ENCODE assay signal across 11 cellular contexts in genomic region chrX:71256051-71256450, GRCh38. TPM values are rescaled to one million over a fixed set of nuclear protein-coding genes. Genes with fewer than 3 reads are reported as not detected.
A peak's percentile ranks its signal among the peaks of the same experiment; 100 is the strongest.
DNase-seq lines count a peak whose midpoint lies in the region; ATAC-seq, FAIRE-seq and TF ChIP-seq lines count a peak whose summit lies in the region.
"Had no signal": no experiment of that assay in that cellular context is flagged by ENCODE, and none has a peak within 500 bp of the region (broad histone marks: within the 10 kb centered on the region; RNA-seq: fewer than 3 reads in every experiment).

No MANE protein-coding gene starts in this region.

- H3K36me3 ChIP-seq in CD8-positive, alpha-beta T cell (ENCODE audit: insufficient read depth, low read length): no peaks in the 10 kb centered on the region
- H3K36me3 ChIP-seq in astrocyte (ENCODE audit: insufficient read depth, low read length): no peaks in the 10 kb centered on the region
- peaks cover 0 to 3% (median 0%) of the 10 kb centered on the region in 3 experiments for H3K36me3 ChIP-seq in naive thymus-derived CD4-positive, alpha-beta T cell (ENCODE audit: control insufficient read depth in 2 of 3, insufficient read depth in 3 of 3, low read length in 3 of 3)
- no peaks in the 10 kb centered on the region for H3K36me3 ChIP-seq in MM.1S (replicated peaks; ENCODE audit: insufficient read depth, low read length)
- H3K36me3 ChIP-seq: upper lobe of left lung had no signal

- intact Hi-C loops in CD8-positive, alpha-beta T cell (cut with DNase I, micrococcal nuclease): loop anchor here (10.0 kb wide), 2 partner anchors 191 to 279 kb away; partner anchors contain the start of genes OGT (in 1 of the 2) and SNX12 (in 1 of the 2)
- intact Hi-C loops in naive thymus-derived CD4-positive, alpha-beta T cell (cut with micrococcal nuclease): no loop called here

- H3K79me2 ChIP-seq in astrocyte (ENCODE audit: insufficient read depth, low read length): peaks cover 11% of the 10 kb centered on the region
- H3K79me2 ChIP-seq in MM.1S (ENCODE audit: low read length): peaks cover 7% of the 10 kb centered on the region; the same call in 1 of the 2 replicates

- H3K9ac ChIP-seq in astrocyte (ENCODE audit: low read length) (no peak overlapping the region), MM.1S (ENCODE audit: low read length) (no peak overlapping the region)

- FAIRE-seq in astrocyte (lab: Jason Lieb, UNC): peak; percentile 41

- H3K36me3 Mint-ChIP-seq in CD8-positive, alpha-beta T cell: peaks cover under 1% of the 10 kb centered on the region
- H3K36me3 Mint-ChIP-seq in IgD-negative memory B cell: no peaks in the 10 kb centered on the region
- no peaks in the 10 kb centered on the region for H3K36me3 Mint-ChIP-seq in astrocyte (ENCODE audit: low read depth, unreplicated experiment)
- peaks cover 0 to 1% (median 0%) of the 10 kb centered on the region in 5 donors for H3K36me3 Mint-ChIP-seq in naive thymus-derived CD4-positive, alpha-beta T cell

- no peaks in the 10 kb centered on the region for H3K27me3 Mint-ChIP-seq in CD8-positive, alpha-beta T cell (ENCODE audit: low read depth)
- H3K27me3 Mint-ChIP-seq in IgD-negative memory B cell (no peaks in the 10 kb centered on the region), astrocyte (ENCODE audit: low read depth, unreplicated experiment) (no peaks in the 10 kb centered on the region)
- H3K27me3 Mint-ChIP-seq in naive thymus-derived CD4-positive, alpha-beta T cell: no peaks in the 10 kb centered on the region

- no peak for TF ChIP-seq CTCF in CD8-positive, alpha-beta T cell (IDR thresholded peaks at IDR 0.05)
- TF ChIP-seq CTCF in astrocyte (IDR thresholded peaks at IDR 0.05; ENCODE audit: insufficient read depth, low read depth, low read length) (no peak), MM.1S (IDR thresholded peaks at IDR 0.05; ENCODE audit: low read length) (no peak)

- H3K4me1 Mint-ChIP-seq in CD8-positive, alpha-beta T cell (ENCODE audit: low read depth): peaks cover 24% of the 10 kb centered on the region
- H3K4me1 Mint-ChIP-seq in IgD-negative memory B cell (peaks cover 1 to 16% (median 4%) of the 10 kb centered on the region in 3 donors), astrocyte (ENCODE audit: low read depth, unreplicated experiment) (peaks cover 4% of the 10 kb centered on the region)
- peaks cover 0 to 28% (median 18%) of the 10 kb centered on the region in 7 donors for H3K4me1 Mint-ChIP-seq in naive thymus-derived CD4-positive, alpha-beta T cell

- DNase-seq in CD8-positive, alpha-beta T cell: no peak
- DNase-seq in astrocyte (ENCODE audit: low read depth): peak; percentile 6
- DNase-seq in naive thymus-derived CD4-positive, alpha-beta T cell: no peak
- DNase-seq in MM.1S: no peak
- DNase-seq in SW 1271 (lab: John Stamatoyannopoulos, UW): no peak
- DNase-seq in LoVo (ENCODE audit: low spot score): no peak
- DNase-seq in AG20443 (ENCODE audit: low spot score): no peak
- DNase-seq: MV-4-11, T1000, upper lobe of left lung had no signal

- H4K20me1 ChIP-seq in astrocyte (ENCODE audit: insufficient read depth, low read length) (no peaks in the 10 kb centered on the region), MM.1S (ENCODE audit: insufficient read depth, low read length) (no peaks in the 10 kb centered on the region)

- no peak overlapping the region for H3K27ac ChIP-seq in CD8-positive, alpha-beta T cell (ENCODE audit: low read depth, low read length)
- H3K27ac ChIP-seq in astrocyte (ENCODE audit: low read depth, low read length) (no peak overlapping the region), MM.1S (ENCODE audit: low read length) (no peak overlapping the region)
- peak overlapping the region; percentile 91 for H3K27ac ChIP-seq in naive thymus-derived CD4-positive, alpha-beta T cell (ENCODE audit: low read depth, low read length)

- peak overlapping the region; percentile 92 for H3K27ac Mint-ChIP-seq in CD8-positive, alpha-beta T cell
- H3K27ac Mint-ChIP-seq in IgD-negative memory B cell (peak overlapping the region in 2 of 3 donors; percentile 73 to 88), astrocyte (ENCODE audit: unreplicated experiment) (no peak overlapping the region)
- H3K27ac Mint-ChIP-seq in naive thymus-derived CD4-positive, alpha-beta T cell: peak overlapping the region in 8 of 9 donors; percentile 10 to 96 (median 90)

- H3K4me2 ChIP-seq in astrocyte (ENCODE audit: low read length) (no peak overlapping the region), MM.1S (ENCODE audit: low read depth, low read length) (no peak overlapping the region)

- POLR2A ChIA-PET in CD8-positive, alpha-beta T cell (lab: Charles Lee): interaction anchor here (3.0 to 3.1 kb wide), 2 partner anchors 28 to 110 kb away, joined by 31 to 33 read pairs; partner anchors contain the start of genes NONO and TAF1
- POLR2A ChIA-PET in naive thymus-derived CD4-positive, alpha-beta T cell (lab: Charles Lee): interaction anchor here (0.7 to 3.9 kb wide), 4 partner anchors 27 to 109 kb away, joined by 3 to 52 read pairs (median 21); partner anchors contain the start of genes NONO and TAF1

- H3K9me2 ChIP-seq in MM.1S (replicated peaks; ENCODE audit: insufficient read depth, low read length): no peaks in the 10 kb centered on the region

- no peak overlapping the region for H3K4me3 ChIP-seq in CD8-positive, alpha-beta T cell (ENCODE audit: low read depth, low read length)
- H3K4me3 ChIP-seq in astrocyte (ENCODE audit: insufficient read depth, low read depth, low read length) (no peak overlapping the region), MM.1S (ENCODE audit: low read length) (no peak overlapping the region)
- H3K4me3 ChIP-seq in naive thymus-derived CD4-positive, alpha-beta T cell (ENCODE audit: low read length): no peak overlapping the region

- H3K27me3 ChIP-seq in CD8-positive, alpha-beta T cell (ENCODE audit: insufficient read depth, low read length): no peaks in the 10 kb centered on the region
- H3K27me3 ChIP-seq in astrocyte (ENCODE audit: insufficient read depth, low read length): no peaks in the 10 kb centered on the region
- H3K27me3 ChIP-seq in naive thymus-derived CD4-positive, alpha-beta T cell (ENCODE audit: control insufficient read depth in 2 of 2, insufficient read depth in 2 of 2, low read length in 2 of 2): no peaks in the 10 kb centered on the region
- no peaks in the 10 kb centered on the region for H3K27me3 ChIP-seq in MM.1S (replicated peaks; ENCODE audit: insufficient read depth, low read length)

- no peaks in the 10 kb centered on the region for H3F3A ChIP-seq in MM.1S (ENCODE audit: insufficient read depth, low read length)

- H3K9me3 ChIP-seq in CD8-positive, alpha-beta T cell (ENCODE audit: low read length): no peaks in the 10 kb centered on the region
- no peaks in the 10 kb centered on the region for H3K9me3 ChIP-seq in astrocyte (ENCODE audit: insufficient read depth, low read depth, low read length)
- no peaks in the 10 kb centered on the region for H3K9me3 ChIP-seq in naive thymus-derived CD4-positive, alpha-beta T cell (ENCODE audit: control insufficient read depth in 2 of 3, low read length in 3 of 3)
- no peaks in the 10 kb centered on the region for H3K9me3 ChIP-seq in MM.1S (replicated peaks; ENCODE audit: insufficient read depth, low read length)
- H3K9me3 ChIP-seq: upper lobe of left lung had no signal

- H3K4me1 ChIP-seq in CD8-positive, alpha-beta T cell (ENCODE audit: insufficient read depth, low read length): peaks cover 28% of the 10 kb centered on the region
- H3K4me1 ChIP-seq in astrocyte (ENCODE audit: insufficient read depth, low read length): peaks cover 10% of the 10 kb centered on the region
- H3K4me1 ChIP-seq in naive thymus-derived CD4-positive, alpha-beta T cell (ENCODE audit: control insufficient read depth in 2 of 2, insufficient read depth in 2 of 2, low read length in 2 of 2): peaks cover 0 to 20% of the 10 kb centered on the region in 2 donors
- H3K4me1 ChIP-seq in MM.1S (ENCODE audit: low read length): no peaks in the 10 kb centered on the region

- CTCF ChIA-PET in CD8-positive, alpha-beta T cell (lab: Charles Lee): no interaction called here
- CTCF ChIA-PET in naive thymus-derived CD4-positive, alpha-beta T cell (lab: Charles Lee): no interaction called here

- no peaks in the 10 kb centered on the region for H3K9me3 Mint-ChIP-seq in CD8-positive, alpha-beta T cell
- no peaks in the 10 kb centered on the region for H3K9me3 Mint-ChIP-seq in IgD-negative memory B cell
- H3K9me3 Mint-ChIP-seq in astrocyte (ENCODE audit: unreplicated experiment): no peaks in the 10 kb centered on the region
- peaks cover 0 to 3% (median 0%) of the 10 kb centered on the region in 11 donors for H3K9me3 Mint-ChIP-seq in naive thymus-derived CD4-positive, alpha-beta T cell

- H3K4me3 Mint-ChIP-seq in CD8-positive, alpha-beta T cell: no peak overlapping the region
- H3K4me3 Mint-ChIP-seq in IgD-negative memory B cell (peak overlapping the region in 1 of 4 donors; percentile 98), astrocyte (ENCODE audit: unreplicated experiment) (peak overlapping the region; percentile 92)
- peak overlapping the region in 4 of 10 donors; percentile 7 to 88 (median 54) for H3K4me3 Mint-ChIP-seq in naive thymus-derived CD4-positive, alpha-beta T cell

- no peak for ATAC-seq in CD8-positive, alpha-beta T cell
- no peak for ATAC-seq in naive thymus-derived CD4-positive, alpha-beta T cell

- H2AFZ ChIP-seq in astrocyte (ENCODE audit: low read depth, low read length) (no peak overlapping the region), MM.1S (ENCODE audit: low read length) (no peak overlapping the region)

RNA-seq across cellular contexts. Expression of gene ZMYM3, which starts 2.1 kb away (rescaled TPM):
- total RNA-seq in CD8-positive, alpha-beta T cell: 10 to 100 TPM; 12.2 to 13.2 TPM
- 7.0 TPM for polyA plus RNA-seq in IgD-negative memory B cell
- total RNA-seq in astrocyte: 48.0 and 51.2 TPM in 2 replicates
- 10 to 100 TPM; 21.2 to 34.1 (median 21.6) TPM for total RNA-seq in naive thymus-derived CD4-positive, alpha-beta T cell
- polyA plus RNA-seq in naive thymus-derived CD4-positive, alpha-beta T cell: 1 to 10 TPM; 6.7 to 7.8 TPM

RNA-seq across cellular contexts. Expression of gene NONO, which starts 27.4 kb away (rescaled TPM):
- 100 to 1,000 TPM; 488 to 500 TPM for total RNA-seq in CD8-positive, alpha-beta T cell
- polyA plus RNA-seq in IgD-negative memory B cell: 140 TPM
- 330 and 343 TPM in 2 replicates for total RNA-seq in astrocyte
- 100 to 1,000 TPM; 334 to 488 (median 371) TPM for total RNA-seq in naive thymus-derived CD4-positive, alpha-beta T cell
- polyA plus RNA-seq in naive thymus-derived CD4-positive, alpha-beta T cell: 100 to 1,000 TPM; 184 to 220 TPM

RNA-seq across cellular contexts. Expression of gene GJB1, which starts 33.0 kb away (rescaled TPM):
- total RNA-seq in CD8-positive, alpha-beta T cell: not detected
- polyA plus RNA-seq in IgD-negative memory B cell: not detected
- not detected in 2 replicates for total RNA-seq in astrocyte
- total RNA-seq in naive thymus-derived CD4-positive, alpha-beta T cell: not detected
- not detected for polyA plus RNA-seq in naive thymus-derived CD4-positive, alpha-beta T cell

RNA-seq across cellular contexts. Expression of gene ITGB1BP2, which starts 45.5 kb away (rescaled TPM):
- 1 to 10 TPM; 2.2 TPM for total RNA-seq in CD8-positive, alpha-beta T cell
- not detected for polyA plus RNA-seq in IgD-negative memory B cell
- total RNA-seq in astrocyte: 2.0 and 3.2 TPM in 2 replicates
- total RNA-seq in naive thymus-derived CD4-positive, alpha-beta T cell: 1 to 10 TPM; 2.4 to 6.0 (median 4.6) TPM
- not detected for polyA plus RNA-seq in naive thymus-derived CD4-positive, alpha-beta T cell

Comparison
In these comparisons a context has a peak if more than half of its experiments do, and no peak if none do; other contexts are left out.
1. intact Hi-C loops: an anchor here in CD8-positive, alpha-beta T cell (10.0 kb wide); none called in naive thymus-derived CD4-positive, alpha-beta T cell.